11 cellular contexts compared by ENCODE assay signal in genomic region chr4:55125763-55126541, GRCh38. TPM values are rescaled to one million over a fixed set of nuclear protein-coding genes. Genes with fewer than 3 reads are reported as not detected.
DNase-seq lines count a peak whose midpoint lies in the region; ATAC-seq and TF ChIP-seq lines count a peak whose summit lies in the region.
"Had no signal": no experiment of that assay in that cellular context is flagged by ENCODE, and none has a peak within 500 bp of the region (broad histone marks: within the 10 kb centered on the region; RNA-seq: fewer than 3 reads in every experiment).

No MANE protein-coding gene starts in this region.

- intact Hi-C loops in prostate gland (cut with DNase I): loop anchor here (2.0 to 5.0 kb wide), 2 partner anchors 125 to 191 kb away; no protein-coding TSS in a partner anchor

- no peaks in the 10 kb centered on the region for H3K9me2 ChIP-seq in SK-N-SH

- 3% methylated on average over 25 of the region's 32 CpGs for WGBS in SK-N-SH (ENCODE audit: low lambda C conversion rate)
- WGBS in prostate gland: 3% methylated on average over 32 of the region's 32 CpGs

- TF ChIP-seq RAD21 in SK-N-SH (IDR thresholded peaks at IDR 0.05; ENCODE audit: low read length): no peak

- H2AFZ ChIP-seq in SK-N-SH (ENCODE audit: low read depth): peak overlapping the region; percentile 79; the same call in 1 of the 2 replicates

- H3K36me3 ChIP-seq in SK-N-SH (replicated peaks in 1 of 2; ENCODE audit: control insufficient read depth in 1 of 2, insufficient read depth in 2 of 2, low read length in 1 of 2): no peaks in the 10 kb centered on the region
- no peaks in the 10 kb centered on the region for H3K36me3 ChIP-seq in prostate gland
- H3K36me3 ChIP-seq: colonic mucosa had no signal

- H3K9me3 ChIP-seq in SK-N-SH (no peaks in the 10 kb centered on the region), prostate gland (no peaks in the 10 kb centered on the region)
- H3K9me3 ChIP-seq: colonic mucosa had no signal

- peak overlapping the region; percentile 82 for H3K4me2 ChIP-seq in SK-N-SH

- TF ChIP-seq CTCF in SK-N-SH (IDR thresholded peaks at IDR 0.05) (no peak), prostate gland (IDR thresholded peaks at IDR 0.05) (no peak), GM13977 (IDR thresholded peaks at IDR 0.05; ENCODE audit: extremely low read depth, insufficient read depth, missing control alignments) (no peak)

- DNase-seq in ELR (ENCODE audit: low read depth) (peak; percentile 16), SK-N-SH (peak; percentile 46), foreskin melanocyte (peak; percentile 23), prostate gland (ENCODE audit: low spot score) (peak; percentile 17), GM13977 (ENCODE audit: low spot score) (no peak), superior temporal gyrus (ENCODE audit: extremely low spot score) (no peak)
- DNase-seq: SW 1271 had no signal

- H3F3A ChIP-seq in SK-N-SH (replicated peaks; ENCODE audit: insufficient read depth): no peaks in the 10 kb centered on the region

- TF ChIP-seq EP300 in SK-N-SH (IDR thresholded peaks at IDR 0.05; ENCODE audit: borderline replicate concordance in 1 of 2, low read depth in 1 of 2, low read length in 1 of 2): no peak

- no peak overlapping the region for H3K9ac ChIP-seq in SK-N-SH

- H3K4me3 ChIP-seq in SK-N-SH (ENCODE audit: low read depth in 2 of 2, low read length in 1 of 2) (peak overlapping the region; percentile 52 to 65), prostate gland (peak overlapping the region; percentile 45 to 49)
- H3K4me3 ChIP-seq: GM12878 had no signal

- POLR2A ChIA-PET in SK-N-SH (lab: Yijun Ruan, JAX): no interaction called here

- H3K27me3 ChIP-seq in SK-N-SH (ENCODE audit: insufficient read depth) (peaks cover 7% of the 10 kb centered on the region; the same call in 1 of the 2 replicates), prostate gland (replicated peaks; ENCODE audit: insufficient read depth) (no peaks in the 10 kb centered on the region)

- TF ChIP-seq POLR2A in prostate gland (IDR thresholded peaks at IDR 0.05): no peak

- no peaks in the 10 kb centered on the region for H4K20me1 ChIP-seq in SK-N-SH (ENCODE audit: insufficient read depth)

- in situ Hi-C loops in GM13977 (cut with MboI; ENCODE audit: low pct_unique_long_range_greater_than_20kb, low sequenced_read_pairs, unreplicated experiment): no loop called here

- H3K27ac ChIP-seq in SK-N-SH (ENCODE audit: low read depth in 2 of 2, low read length in 1 of 2) (no peak overlapping the region), prostate gland (peak overlapping the region in 1 of 2 donors; percentile 29)
- H3K27ac ChIP-seq: colonic mucosa had no signal

- CTCF ChIA-PET in SK-N-SH (lab: Yijun Ruan, JAX): interaction anchor here (0.8 to 1.0 kb wide), 2 partner anchors 24 to 155 kb away, joined by 3 to 4 read pairs; no protein-coding TSS in a partner anchor

- no peaks in the 10 kb centered on the region for H3K79me2 ChIP-seq in SK-N-SH (ENCODE audit: insufficient read depth)

- H3K4me1 ChIP-seq in SK-N-SH (ENCODE audit: control insufficient read depth in 1 of 2, insufficient read depth in 2 of 2, low read depth in 1 of 2, low read length in 1 of 2): peaks cover 0 to 8% of the 10 kb centered on the region in 2 experiments; a peak in 2 of 4 replicates
- no peaks in the 10 kb centered on the region for H3K4me1 ChIP-seq in prostate gland (replicated peaks)
- H3K4me1 ChIP-seq: colonic mucosa had no signal

- ATAC-seq in GM18498 (IDR thresholded peaks at IDR 0.05; ENCODE audit: unreplicated experiment): no peak
- ATAC-seq in HG02870 (IDR thresholded peaks at IDR 0.05; ENCODE audit: unreplicated experiment): no peak
- ATAC-seq: GM12878 had no signal

TF ChIP-seq in SK-N-SH, 30 proteins besides CTCF, POLR2A, EP300 and RAD21:
- no peak for TF ChIP-seq GABPA (IDR thresholded peaks at IDR 0.05; ENCODE audit: low read depth)
- TF ChIP-seq USF1 (IDR thresholded peaks at IDR 0.05; ENCODE audit: borderline replicate concordance, low read depth): no peak
- no peak for TF ChIP-seq SIN3A (IDR thresholded peaks at IDR 0.05; ENCODE audit: borderline replicate concordance, low read depth, low read length)
- no peak for TF ChIP-seq RXRA (IDR thresholded peaks at IDR 0.05; ENCODE audit: borderline replicate concordance, low read depth)
- TF ChIP-seq, protein P1, sequence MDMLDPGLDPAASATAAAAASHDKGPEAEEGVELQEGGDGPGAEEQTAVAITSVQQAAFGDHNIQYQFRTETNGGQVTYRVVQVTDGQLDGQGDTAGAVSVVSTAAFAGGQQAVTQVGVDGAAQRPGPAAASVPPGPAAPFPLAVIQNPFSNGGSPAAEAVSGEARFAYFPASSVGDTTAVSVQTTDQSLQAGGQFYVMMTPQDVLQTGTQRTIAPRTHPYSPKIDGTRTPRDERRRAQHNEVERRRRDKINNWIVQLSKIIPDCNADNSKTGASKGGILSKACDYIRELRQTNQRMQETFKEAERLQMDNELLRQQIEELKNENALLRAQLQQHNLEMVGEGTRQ (IDR thresholded peaks at IDR 0.05; ENCODE audit: borderline replicate concordance, low read depth, low read length): no peak
- no peak for TF ChIP-seq MXI1 (IDR thresholded peaks at IDR 0.05; ENCODE audit: low read depth, low read length)
- TF ChIP-seq CHD2 (IDR thresholded peaks at IDR 0.05; ENCODE audit: low read length, partially characterized antibody): no peak
- TF ChIP-seq JUND (IDR thresholded peaks at IDR 0.05): no peak
- TF ChIP-seq MAX (IDR thresholded peaks at IDR 0.05; ENCODE audit: low read depth): no peak
- TF ChIP-seq MEF2A (IDR thresholded peaks at IDR 0.05; ENCODE audit: borderline replicate concordance, low read depth): no peak
- no peak for TF ChIP-seq ELF1 (IDR thresholded peaks at IDR 0.05)
- TF ChIP-seq, protein P2, sequence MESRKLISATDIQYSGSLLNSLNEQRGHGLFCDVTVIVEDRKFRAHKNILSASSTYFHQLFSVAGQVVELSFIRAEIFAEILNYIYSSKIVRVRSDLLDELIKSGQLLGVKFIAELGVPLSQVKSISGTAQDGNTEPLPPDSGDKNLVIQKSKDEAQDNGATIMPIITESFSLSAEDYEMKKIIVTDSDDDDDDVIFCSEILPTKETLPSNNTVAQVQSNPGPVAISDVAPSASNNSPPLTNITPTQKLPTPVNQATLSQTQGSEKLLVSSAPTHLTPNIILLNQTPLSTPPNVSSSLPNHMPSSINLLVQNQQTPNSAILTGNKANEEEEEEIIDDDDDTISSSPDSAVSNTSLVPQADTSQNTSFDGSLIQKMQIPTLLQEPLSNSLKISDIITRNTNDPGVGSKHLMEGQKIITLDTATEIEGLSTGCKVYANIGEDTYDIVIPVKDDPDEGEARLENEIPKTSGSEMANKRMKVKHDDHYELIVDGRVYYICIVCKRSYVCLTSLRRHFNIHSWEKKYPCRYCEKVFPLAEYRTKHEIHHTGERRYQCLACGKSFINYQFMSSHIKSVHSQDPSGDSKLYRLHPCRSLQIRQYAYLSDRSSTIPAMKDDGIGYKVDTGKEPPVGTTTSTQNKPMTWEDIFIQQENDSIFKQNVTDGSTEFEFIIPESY (IDR thresholded peaks at IDR 0.05; ENCODE audit: borderline replicate concordance, low read depth): no peak
- TF ChIP-seq NRF1 (IDR thresholded peaks at IDR 0.05; ENCODE audit: low read depth, low read length): no peak
- TF ChIP-seq FOSL2 (IDR thresholded peaks at IDR 0.05; ENCODE audit: borderline replicate concordance, low read depth): no peak
- no peak for TF ChIP-seq IRF3 (IDR thresholded peaks at IDR 0.05; ENCODE audit: low read depth, low read length)
- no peak for TF ChIP-seq TAF1 (IDR thresholded peaks at IDR 0.05; ENCODE audit: borderline replicate concordance, low read depth, low read length)
- no peak for TF ChIP-seq YY1 (IDR thresholded peaks at IDR 0.05; ENCODE audit: low read depth)
- no peak for TF ChIP-seq FOXJ3 (CRISPR knock-in tag; IDR thresholded peaks at IDR 0.05)
- TF ChIP-seq POLR2AphosphoS5 (IDR thresholded peaks at IDR 0.05; ENCODE audit: low read depth, low read length): no peak
- TF ChIP-seq TEAD4 (IDR thresholded peaks at IDR 0.05; ENCODE audit: borderline replicate concordance, insufficient read depth): no peak

RNA-seq across cellular contexts. Expression of gene KDR, which starts 0.6 kb away (rescaled TPM):
- 0.02 TPM in 1 of 2 replicates, not detected in the other for polyA plus RNA-seq in SK-N-SH (2012; rRNA removed)
- polyA plus RNA-seq in SK-N-SH (2012; cell fraction: cytosol; rRNA removed): under 0.01 and 0.01 TPM in 2 replicates
- polyA plus RNA-seq in SK-N-SH (2012; cell fraction: nucleus; rRNA removed): not detected in 2 replicates
- total RNA-seq in prostate gland: 10 to 100 TPM; 22.7 to 23.5 TPM

Comparison
In these comparisons a context has a peak if more than half of its experiments do, and no peak if none do; other contexts are left out.
1. DNase-seq: peak in ELR (single experiment), SK-N-SH (single experiment), foreskin melanocyte (single experiment) and prostate gland (single experiment); none in GM13977 (single experiment) and superior temporal gyrus (single experiment).